26 cellular contexts compared by ENCODE assay signal in genomic region chr1:3630161-3630611, GRCh38.
DNase-seq lines count a peak whose midpoint lies in the region; ATAC-seq, FAIRE-seq and TF ChIP-seq lines count a peak whose summit lies in the region.
"Had no signal": no experiment of that assay in that cellular context is flagged by ENCODE, and none has a peak within 500 bp of the region (broad histone marks: within the 10 kb centered on the region; RNA-seq: fewer than 3 reads in every experiment).

No MANE protein-coding gene starts in this region.

- H3K4me2 ChIP-seq in BLaER1 treated with 17β-estradiol and CSF1 and Interleukin-3, amounts not matched to agents 10 nM and 100 nM, result peak overlapping the region; percentile 47 to 87 (median 70)

- TF ChIP-seq POLR2A in GM19193 (IDR thresholded peaks at IDR 0.05; ENCODE audit: extremely low read depth, insufficient read depth, insufficient read length), result peak; percentile 14

- no peak for FAIRE-seq in GM19239 (lab: Jason Lieb, UNC)
- FAIRE-seq: bronchial epithelial cell, small intestine had no signal

- no peaks in the 10 kb centered on the region for H3K9me3 ChIP-seq in BLaER1 treated with 17β-estradiol and CSF1 and Interleukin-3, amounts not matched to agents 10 nM and 100 nM (replicated peaks in 1 of 11)
- H3K9me3 ChIP-seq: gastroesophageal sphincter had no signal

- H3K36me3 Mint-ChIP-seq in central memory CD8-positive, alpha-beta T cell (ENCODE audit: insufficient read depth), result peaks cover 31% of the 10 kb centered on the region
- H3K36me3 Mint-ChIP-seq in memory B cell, result peaks cover 4% of the 10 kb centered on the region

- H3K27me3 Mint-ChIP-seq in central memory CD8-positive, alpha-beta T cell, result no peaks in the 10 kb centered on the region
- H3K27me3 Mint-ChIP-seq in memory B cell, result no peaks in the 10 kb centered on the region
- H3K27me3 Mint-ChIP-seq: CD4-positive, alpha-beta memory T cell had no signal

- peaks cover 9% of the 10 kb centered on the region for H3K4me1 Mint-ChIP-seq in central memory CD8-positive, alpha-beta T cell
- H3K4me1 Mint-ChIP-seq in memory B cell, result peaks cover 10% of the 10 kb centered on the region

- H4K20me1 ChIP-seq in BLaER1 treated with 17β-estradiol and CSF1 and Interleukin-3, amounts not matched to agents 10 nM and 100 nM, result peaks cover 0 to 47% (median 20%) of the 10 kb centered on the region in 11 experiments; a peak in 13 of 22 replicates

- H3K4me1 ChIP-seq in BLaER1 treated with 17β-estradiol and CSF1 and Interleukin-3, amounts not matched to agents 10 nM and 100 nM, result peaks cover 30 to 44% (median 35%) of the 10 kb centered on the region in 10 experiments

- no peak overlapping the region for H3K4me3 ChIP-seq in BLaER1 treated with 17β-estradiol and CSF1 and Interleukin-3, amounts not matched to agents 10 nM and 100 nM
- H3K4me3 ChIP-seq: gastroesophageal sphincter had no signal

- H3K36me3 ChIP-seq in BLaER1 treated with 17β-estradiol and CSF1 and Interleukin-3, amounts not matched to agents 10 nM and 100 nM, result peaks cover 70 to 89% (median 85%) of the 10 kb centered on the region in 11 experiments

- H3K27ac Mint-ChIP-seq in central memory CD8-positive, alpha-beta T cell (ENCODE audit: low read depth), result peak overlapping the region; percentile 55
- peak overlapping the region; percentile 73 for H3K27ac Mint-ChIP-seq in memory B cell

- no peak overlapping the region for H3K4me3 Mint-ChIP-seq in central memory CD8-positive, alpha-beta T cell
- no peak overlapping the region for H3K4me3 Mint-ChIP-seq in memory B cell
- H3K4me3 Mint-ChIP-seq: CD4-positive, alpha-beta memory T cell had no signal

- no peaks in the 10 kb centered on the region; a peak in 1 of 22 replicates for H3K27me3 ChIP-seq in BLaER1 treated with 17β-estradiol and CSF1 and Interleukin-3, amounts not matched to agents 10 nM and 100 nM
- H3K27me3 ChIP-seq: gastroesophageal sphincter had no signal

- no peak for DNase-seq in central memory CD8-positive, alpha-beta T cell (ENCODE audit: low spot score in 2 of 2)
- DNase-seq in memory B cell (ENCODE audit: low spot score in 2 of 2) (no peak), GM20000 (ENCODE audit: low spot score) (no peak), GM19239 (ENCODE audit: insufficient read length, low spot score) (no peak)
- DNase-seq: activated CD4-positive, CD25-positive, alpha-beta regulatory T cell; activated naive CD4-positive, alpha-beta T cell treated with Interleukin-2 at 50 U/mL for 16 hours; activated T-cell treated with anti-CD3 and anti-CD28 coated beads, Interleukin-2, amount 50 U/mL, for 1 hour; amygdala; CD4-positive, alpha-beta memory T cell; DMS 273 treated with DMSO at 0.1 percent for 48 hours; GOT3; KG1; kidney glomerular epithelial cell; mesendoderm; NCI-H1417 treated with DMSO at 0.1 percent for 48 hours; NCI-H774; occipital lobe; OCI-M1; small intestine; stimulated activated CD4-positive, alpha-beta T cell treated with anti-CD3 and anti-CD28 coated beads, Interleukin-2, amount 100 ng/mL, for 48 hours; stimulated activated naive CD4-positive, alpha-beta T cell treated with Interleukin-2 at 50 U/mL for 16 hours had no signal

- no peak for TF ChIP-seq CTCF in GM20000 (IDR thresholded peaks at IDR 0.05; ENCODE audit: extremely low read depth, missing control alignments)

- no peaks in the 10 kb centered on the region for H3K9me3 Mint-ChIP-seq in central memory CD8-positive, alpha-beta T cell
- no peaks in the 10 kb centered on the region for H3K9me3 Mint-ChIP-seq in memory B cell
- H3K9me3 Mint-ChIP-seq: CD4-positive, alpha-beta memory T cell had no signal

- peak overlapping the region in 4 of 11 experiments; percentile 1 to 36 (median 10); a peak in 3 of 22 replicates for H3K27ac ChIP-seq in BLaER1 treated with 17β-estradiol and CSF1 and Interleukin-3, amounts not matched to agents 10 nM and 100 nM
- H3K27ac ChIP-seq: gastroesophageal sphincter had no signal

- peak overlapping the region in 8 of 11 experiments; percentile 6 to 53 (median 16); a peak in 7 of 22 replicates for H3K9ac ChIP-seq in BLaER1 treated with 17β-estradiol and CSF1 and Interleukin-3, amounts not matched to agents 10 nM and 100 nM

- no peak for ATAC-seq in central memory CD8-positive, alpha-beta T cell (replicated peaks; ENCODE audit: extremely low read depth, poor library complexity, severe bottlenecking)
- ATAC-seq in memory B cell (ENCODE audit: low read depth) (peak; percentile 27), HG03159 (IDR thresholded peaks at IDR 0.05; ENCODE audit: unreplicated experiment) (no peak)
- ATAC-seq: gastroesophageal sphincter had no signal
